In genomic region chr14:62189698-62190097, GRCh38 we compare ENCODE assay signal across 20 cellular contexts.
A peak's percentile ranks its signal among the peaks of the same experiment; 100 is the strongest.
DNase-seq lines count a peak whose midpoint lies in the region; ATAC-seq and TF ChIP-seq lines count a peak whose summit lies in the region.
"Had no signal": no experiment of that assay in that cellular context is flagged by ENCODE, and none has a peak within 500 bp of the region (broad histone marks: within the 10 kb centered on the region; RNA-seq: fewer than 3 reads in every experiment).

No MANE protein-coding gene starts in this region.

- 0% methylated on average over 1 of the region's 1 CpG for WGBS in right cardiac atrium

- no peak overlapping the region for H3K27ac ChIP-seq in right cardiac atrium (ENCODE audit: low read length)
- H3K27ac ChIP-seq: colonic mucosa had no signal

- H3K4me3 ChIP-seq in right cardiac atrium (ENCODE audit: low read length) = no peak overlapping the region
- H3K4me3 ChIP-seq: colonic mucosa had no signal

- intact Hi-C loops in right cardiac atrium (cut with DNase I) = loop anchor here in 1 of 4 donors (10.0 kb wide), 1 partner anchor 1085 kb away; no protein-coding TSS in a partner anchor
- intact Hi-C loops in cardiac septum (cut with DNase I) = no loop called here

- H3K27me3 ChIP-seq in right cardiac atrium (ENCODE audit: control insufficient read depth, insufficient read depth) = no peaks in the 10 kb centered on the region
- H3K27me3 ChIP-seq: colonic mucosa had no signal

- no peak for ATAC-seq in right cardiac atrium
- ATAC-seq in SK-N-SH treated with all-trans-retinoic acid at 6 μM for 48 hours = peak; percentile 53
- peak; percentile 84 for ATAC-seq in esophagus mucosa
- no peak for ATAC-seq in HG03039 (IDR thresholded peaks at IDR 0.05; ENCODE audit: unreplicated experiment)
- ATAC-seq: left lobe of liver, T-cell had no signal

- no peaks in the 10 kb centered on the region for H3K4me1 ChIP-seq in right cardiac atrium (ENCODE audit: control insufficient read depth, insufficient read depth, low read length)
- H3K4me1 ChIP-seq: colonic mucosa had no signal

- DNase-seq in right cardiac atrium = peak in 2 of 3 donors; percentile 17 to 46
- DNase-seq in cardiac septum (ENCODE audit: low spot score) = no peak
- DNase-seq in stromal cell of bone marrow (ENCODE audit: low read depth) = peak; percentile 58
- no peak for DNase-seq in DMS53 (lab: John Stamatoyannopoulos, UW)
- no peak for DNase-seq in NCI-H2107 (lab: John Stamatoyannopoulos, UW)
- DNase-seq: activated CD4-positive, alpha-beta T cell treated with anti-CD3 and anti-CD28 coated beads, Interleukin-2, amount 50 U/mL, for 4 hours; activated gamma-delta T cell treated with Interleukin-2 at 50 U/mL for 16 hours; anterior cingulate cortex; colonic mucosa; endodermal cell; KBM-7; NCI-H1092; NCI-H2081; NCI-H526; SHP77; T-cell had no signal

- H3K9me3 ChIP-seq in right cardiac atrium (ENCODE audit: control insufficient read depth, low read length) = no peaks in the 10 kb centered on the region
- H3K9me3 ChIP-seq: colonic mucosa had no signal

TF ChIP-seq in SK-N-SH treated with all-trans-retinoic acid at 6 μM for 48 hours, 23 proteins besides CTCF, POLR2A, EP300 and RAD21:
- TF ChIP-seq RARB (CRISPR knock-in tag; IDR thresholded peaks at IDR 0.05) (no peak), ISL1 (CRISPR knock-in tag; IDR thresholded peaks at IDR 0.05) (no peak), SNAI2 (CRISPR knock-in tag; IDR thresholded peaks at IDR 0.05) (no peak), ESRRG (CRISPR knock-in tag; IDR thresholded peaks at IDR 0.05) (no peak), PATZ1 (CRISPR knock-in tag; IDR thresholded peaks at IDR 0.05; ENCODE audit: borderline replicate concordance) (no peak), PPARA (CRISPR knock-in tag; IDR thresholded peaks at IDR 0.05; ENCODE audit: borderline replicate concordance) (no peak)

Comparison
In these comparisons a context has a peak if more than half of its experiments do, and no peak if none do; other contexts are left out.
1. DNase-seq: peak in right cardiac atrium (2 of 3) and stromal cell of bone marrow (single experiment); none in cardiac septum (single experiment), DMS53 (single experiment) and NCI-H2107 (single experiment).
2. ATAC-seq: peak in SK-N-SH treated with all-trans-retinoic acid at 6 μM for 48 hours (single experiment) and esophagus mucosa (single experiment); none in right cardiac atrium (0 of 2) and HG03039 (single experiment).